11 cellular contexts compared by ENCODE assay signal in the genomic region with DNA sequence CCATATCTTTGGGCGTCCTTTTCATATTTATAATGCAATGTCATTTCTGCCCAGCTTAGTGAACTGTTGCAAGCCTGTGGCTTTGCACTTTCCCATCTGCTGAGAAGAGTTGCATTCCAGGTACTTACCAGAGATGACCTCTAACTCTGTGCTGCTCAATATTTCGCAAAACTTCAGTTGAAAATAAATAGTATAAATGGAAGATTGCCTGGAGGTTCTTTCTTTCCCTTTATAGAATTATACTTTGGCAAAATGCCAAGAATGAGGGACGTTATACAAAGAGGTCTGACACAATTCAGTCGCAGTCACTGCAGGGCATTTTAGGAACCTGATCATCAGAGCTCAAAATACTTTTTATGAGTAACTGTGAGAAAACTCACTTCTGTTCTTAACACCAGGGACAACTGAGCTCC. TPM values are rescaled to one million over a fixed set of nuclear protein-coding genes. Genes with fewer than 3 reads are reported as not detected.
DNase-seq lines count a peak whose midpoint lies in the region; ATAC-seq and TF ChIP-seq lines count a peak whose summit lies in the region.
"Had no signal": no experiment of that assay in that cellular context is flagged by ENCODE, and none has a peak within 500 bp of the region (broad histone marks: within the 10 kb centered on the region; RNA-seq: fewer than 3 reads in every experiment).

No MANE protein-coding gene starts in this region.

- H3K9me3 ChIP-seq in CD8-positive, alpha-beta T cell (ENCODE audit: low read length) = no peaks in the 10 kb centered on the region
- H3K9me3 ChIP-seq: SJSA1, spleen, transverse colon had no signal

- POLR2A ChIA-PET in CD8-positive, alpha-beta T cell (lab: Charles Lee) = interaction anchor here (0.6 kb wide), 1 partner anchor 414 kb away, joined by 3 read pairs; no protein-coding TSS in a partner anchor

- TF ChIP-seq CTCF in CD8-positive, alpha-beta T cell (IDR thresholded peaks at IDR 0.05) = no peak

- no peak overlapping the region for H3K27ac Mint-ChIP-seq in CD8-positive, alpha-beta T cell
- no peak overlapping the region for H3K27ac Mint-ChIP-seq in activated naive CD4-positive, alpha-beta T cell treated with anti-CD3 and anti-CD28 coated beads for 36 hours

- intact Hi-C loops in CD8-positive, alpha-beta T cell (cut with DNase I, micrococcal nuclease) = no loop called here
- intact Hi-C loops in activated naive CD4-positive, alpha-beta T cell treated with anti-CD3 and anti-CD28 coated beads for 36 hours (cut with micrococcal nuclease) = no loop called here

- H3K36me3 Mint-ChIP-seq in CD8-positive, alpha-beta T cell = no peaks in the 10 kb centered on the region
- no peaks in the 10 kb centered on the region for H3K36me3 Mint-ChIP-seq in activated naive CD4-positive, alpha-beta T cell treated with anti-CD3 and anti-CD28 coated beads for 36 hours (ENCODE audit: low read depth)

- no peaks in the 10 kb centered on the region for H3K4me1 Mint-ChIP-seq in CD8-positive, alpha-beta T cell (ENCODE audit: low read depth)
- no peaks in the 10 kb centered on the region for H3K4me1 Mint-ChIP-seq in activated naive CD4-positive, alpha-beta T cell treated with anti-CD3 and anti-CD28 coated beads for 36 hours (ENCODE audit: low read depth)

- H3K4me3 ChIP-seq in CD8-positive, alpha-beta T cell (ENCODE audit: low read depth, low read length) = no peak overlapping the region
- H3K4me3 ChIP-seq: SJSA1, spleen, transverse colon had no signal

- no peaks in the 10 kb centered on the region for H3K4me1 ChIP-seq in CD8-positive, alpha-beta T cell (ENCODE audit: insufficient read depth, low read length)
- H3K4me1 ChIP-seq: SJSA1, spleen, transverse colon had no signal

- no peak overlapping the region for H3K4me3 Mint-ChIP-seq in CD8-positive, alpha-beta T cell
- H3K4me3 Mint-ChIP-seq in activated naive CD4-positive, alpha-beta T cell treated with anti-CD3 and anti-CD28 coated beads for 36 hours = no peak overlapping the region

- DNase-seq in NCI-H226 (peak; percentile 76), iris pigment epithelial cell (ENCODE audit: low read depth) (peak; percentile 74), HuH-7.5 (ENCODE audit: low spot score) (no peak)
- DNase-seq in activated effector memory CD4-positive, alpha-beta T cell treated with Interleukin-2 at 50 U/mL for 16 hours = no peak
- DNase-seq in CD8-positive, alpha-beta T cell = no peak
- no peak for DNase-seq in activated naive CD4-positive, alpha-beta T cell treated with anti-CD3 and anti-CD28 coated beads for 36 hours
- DNase-seq: spleen, transverse colon had no signal

- no peaks in the 10 kb centered on the region for H3K36me3 ChIP-seq in CD8-positive, alpha-beta T cell (ENCODE audit: insufficient read depth, low read length)
- H3K36me3 ChIP-seq: SJSA1, spleen, transverse colon had no signal

- no peaks in the 10 kb centered on the region for H3K9me3 Mint-ChIP-seq in CD8-positive, alpha-beta T cell
- no peaks in the 10 kb centered on the region for H3K9me3 Mint-ChIP-seq in activated naive CD4-positive, alpha-beta T cell treated with anti-CD3 and anti-CD28 coated beads for 36 hours

- no peak overlapping the region for H3K27ac ChIP-seq in CD8-positive, alpha-beta T cell (ENCODE audit: low read depth, low read length)
- H3K27ac ChIP-seq: SJSA1, spleen, transverse colon had no signal

- CTCF ChIA-PET in CD8-positive, alpha-beta T cell (lab: Charles Lee) = no interaction called here
- CTCF ChIA-PET in activated naive CD4-positive, alpha-beta T cell treated with anti-CD3 and anti-CD28 coated beads for 36 hours (lab: Charles Lee) = no interaction called here

- ATAC-seq in GM18870 (IDR thresholded peaks at IDR 0.05; ENCODE audit: unreplicated experiment) (peak; percentile 65), HG02885 (IDR thresholded peaks at IDR 0.05; ENCODE audit: poor library complexity, unreplicated experiment) (peak; percentile 84)
- ATAC-seq in CD8-positive, alpha-beta T cell = no peak

- H3K27me3 ChIP-seq in CD8-positive, alpha-beta T cell (ENCODE audit: insufficient read depth, low read length) = peaks cover 3% of the 10 kb centered on the region
- H3K27me3 ChIP-seq: SJSA1, spleen, transverse colon had no signal

- peaks cover 8% of the 10 kb centered on the region for H3K27me3 Mint-ChIP-seq in CD8-positive, alpha-beta T cell (ENCODE audit: low read depth)
- H3K27me3 Mint-ChIP-seq in activated naive CD4-positive, alpha-beta T cell treated with anti-CD3 and anti-CD28 coated beads for 36 hours (ENCODE audit: low read depth) = peaks cover 15% of the 10 kb centered on the region

RNA-seq across cellular contexts. Expression of a gene that starts 18.9 kb away (rescaled TPM):
- total RNA-seq in CD8-positive, alpha-beta T cell = under 1 TPM in 1 of 2 experiments, not detected in 1; 0.22 TPM
- 1 to 10 TPM; 7.7 to 8.6 TPM for total RNA-seq in activated naive CD4-positive, alpha-beta T cell treated with anti-CD3 and anti-CD28 coated beads for 36 hours

Comparison
In these comparisons a context has a peak if more than half of its experiments do, and no peak if none do; other contexts are left out.
1. DNase-seq: peak in NCI-H226 (single experiment) and iris pigment epithelial cell (single experiment); none in activated effector memory CD4-positive, alpha-beta T cell treated with Interleukin-2 at 50 U/mL for 16 hours (single experiment), HuH-7.5 (single experiment), CD8-positive, alpha-beta T cell (0 of 7) and activated naive CD4-positive, alpha-beta T cell treated with anti-CD3 and anti-CD28 coated beads for 36 hours (single experiment).
2. RNA of a gene that starts 18.9 kb away (total RNA-seq): 7.7 to 8.6 TPM in activated naive CD4-positive, alpha-beta T cell treated with anti-CD3 and anti-CD28 coated beads for 36 hours; 0.22 TPM in CD8-positive, alpha-beta T cell; every median in the first group is over 4 times any median in the second.